11 cellular contexts compared by ENCODE assay signal in the genomic region with DNA sequence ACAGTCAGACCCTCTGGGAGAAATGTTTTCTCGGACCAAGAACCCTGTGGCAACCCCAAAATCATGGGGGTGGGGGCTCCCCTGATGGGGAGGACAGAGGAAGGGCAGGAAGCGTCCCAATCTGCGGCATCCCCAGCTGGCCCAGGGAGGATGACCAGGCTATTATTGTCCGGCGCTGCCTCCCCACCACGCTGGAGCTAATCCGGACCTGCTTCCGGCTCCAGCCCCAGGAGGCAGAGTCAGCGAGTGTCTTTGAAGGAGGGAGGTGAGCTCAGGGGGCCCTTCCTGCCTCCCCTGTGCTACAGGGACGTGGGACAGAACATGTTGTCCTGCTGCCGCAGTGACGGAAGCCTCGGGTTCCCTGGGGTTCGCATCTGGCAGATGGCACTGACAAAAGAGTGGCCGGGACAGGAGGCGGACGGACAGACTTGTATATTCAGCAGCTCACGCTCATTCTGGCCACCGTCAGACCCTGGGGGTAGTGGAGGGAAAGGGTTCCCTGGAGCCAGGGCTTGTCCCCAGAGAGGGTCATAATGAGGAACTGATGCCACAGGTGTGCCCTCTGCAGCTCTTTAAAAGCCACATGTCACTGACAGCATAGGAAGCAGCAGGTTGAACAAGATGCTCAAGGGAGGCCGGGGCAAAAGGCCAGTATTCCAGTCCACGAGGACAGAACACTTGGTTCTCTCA. TPM values are rescaled to one million over a fixed set of nuclear protein-coding genes. Genes with fewer than 3 reads are reported as not detected.
DNase-seq lines count a peak whose midpoint lies in the region; ATAC-seq, FAIRE-seq and TF ChIP-seq lines count a peak whose summit lies in the region.
"Had no signal": no experiment of that assay in that cellular context is flagged by ENCODE, and none has a peak within 500 bp of the region (broad histone marks: within the 10 kb centered on the region; RNA-seq: fewer than 3 reads in every experiment).

No MANE protein-coding gene starts in this region.

- no peak for FAIRE-seq in astrocyte (lab: Jason Lieb, UNC)

- in situ Hi-C loops in gastrocnemius medialis (cut with MboI; ENCODE audit: low sequenced_read_pairs in 4 of 4), result loop anchor here in 3 of 4 donors (25.0 kb wide), 1 partner anchor 629 kb away; no protein-coding TSS in a partner anchor

- H3K4me1 ChIP-seq in BLaER1 treated with 17β-estradiol and CSF1 and Interleukin-3, amounts not matched to agents 10 nM and 100 nM, result peaks cover 11 to 50% (median 30%) of the 10 kb centered on the region in 10 experiments
- H3K4me1 ChIP-seq in astrocyte (ENCODE audit: insufficient read depth, low read length) (peaks cover 15% of the 10 kb centered on the region), gastrocnemius medialis (peaks cover 13 to 16% of the 10 kb centered on the region in 2 donors)

- H3K27me3 Mint-ChIP-seq in astrocyte (ENCODE audit: low read depth, unreplicated experiment) (peaks cover 29% of the 10 kb centered on the region), progenitor cell of endocrine pancreas (peaks cover 11% of the 10 kb centered on the region)

- ATAC-seq in gastrocnemius medialis (peak; percentile 59 to 63), GM21367 (IDR thresholded peaks at IDR 0.05; ENCODE audit: unreplicated experiment) (no peak)
- ATAC-seq: activated T-cell treated with anti-CD3 and anti-CD28 coated beads, Interleukin-2, amount 50 U/mL, for 72 hours had no signal

- TF ChIP-seq CTCF in astrocyte (IDR thresholded peaks at IDR 0.05; ENCODE audit: insufficient read depth, low read depth, low read length) (no peak), gastrocnemius medialis (IDR thresholded peaks at IDR 0.05 in 4 of 5, conservative IDR thresholded peaks at IDR 0.05 in 1 of 5) (no peak), progenitor cell of endocrine pancreas (IDR thresholded peaks at IDR 0.05; ENCODE audit: unreplicated experiment) (no peak)

- H3K9ac ChIP-seq in BLaER1 treated with 17β-estradiol and CSF1 and Interleukin-3, amounts not matched to agents 10 nM and 100 nM, result peak overlapping the region in 8 of 11 experiments; percentile 10 to 48 (median 22); a peak in 7 of 22 replicates
- H3K9ac ChIP-seq in astrocyte (ENCODE audit: low read length), result no peak overlapping the region

- H3K4me3 ChIP-seq in BLaER1 treated with 17β-estradiol and CSF1 and Interleukin-3, amounts not matched to agents 10 nM and 100 nM, result no peak overlapping the region
- H3K4me3 ChIP-seq in astrocyte (ENCODE audit: insufficient read depth, low read depth, low read length) (no peak overlapping the region), gastrocnemius medialis (peak overlapping the region in 3 of 4 donors; percentile 15 to 20 (median 18))

- H3K27ac ChIP-seq in BLaER1 treated with 17β-estradiol and CSF1 and Interleukin-3, amounts not matched to agents 10 nM and 100 nM, result 0 out of 22 replicates have a peak overlapping the region, but pooled peaks of 3 of the 11 experiments have one; percentile 9 to 27 (median 21)
- H3K27ac ChIP-seq in astrocyte (ENCODE audit: low read depth, low read length) (no peak overlapping the region), gastrocnemius medialis (peak overlapping the region; percentile 54 to 84 (median 76))

- H3K9me3 Mint-ChIP-seq in astrocyte (ENCODE audit: unreplicated experiment), result no peaks in the 10 kb centered on the region
- H3K9me3 Mint-ChIP-seq in progenitor cell of endocrine pancreas (ENCODE audit: low read depth), result no peaks in the 10 kb centered on the region
- H3K9me3 Mint-ChIP-seq: activated T-cell treated with anti-CD3 and anti-CD28 coated beads, Interleukin-2, amount 50 U/mL, for 72 hours had no signal

- TF ChIP-seq POLR2A in gastrocnemius medialis (IDR thresholded peaks at IDR 0.05), result peak; percentile 15 to 51

- peaks cover 0 to 5% (median 0%) of the 10 kb centered on the region in 11 experiments; a peak in 1 of 22 replicates for H4K20me1 ChIP-seq in BLaER1 treated with 17β-estradiol and CSF1 and Interleukin-3, amounts not matched to agents 10 nM and 100 nM
- H4K20me1 ChIP-seq in astrocyte (ENCODE audit: insufficient read depth, low read length), result no peaks in the 10 kb centered on the region

- no peaks in the 10 kb centered on the region for H3K9me3 ChIP-seq in BLaER1 treated with 17β-estradiol and CSF1 and Interleukin-3, amounts not matched to agents 10 nM and 100 nM (replicated peaks in 1 of 11)
- H3K9me3 ChIP-seq in astrocyte (ENCODE audit: insufficient read depth, low read depth, low read length) (no peaks in the 10 kb centered on the region), gastrocnemius medialis (no peaks in the 10 kb centered on the region)

- H2AFZ ChIP-seq in astrocyte (ENCODE audit: low read depth, low read length), result peak overlapping the region; percentile 57

- intact Hi-C loops in gastrocnemius medialis (cut with DNase I; ENCODE audit: low total_unique reads), result no loop called here

- peaks cover 0 to 16% (median 0%) of the 10 kb centered on the region in 11 experiments; a peak in 5 of 22 replicates for H3K27me3 ChIP-seq in BLaER1 treated with 17β-estradiol and CSF1 and Interleukin-3, amounts not matched to agents 10 nM and 100 nM
- H3K27me3 ChIP-seq in astrocyte (ENCODE audit: insufficient read depth, low read length) (no peaks in the 10 kb centered on the region), gastrocnemius medialis (no peaks in the 10 kb centered on the region)

- no peak overlapping the region for H3K27ac Mint-ChIP-seq in astrocyte (ENCODE audit: unreplicated experiment)
- H3K27ac Mint-ChIP-seq in progenitor cell of endocrine pancreas, result no peak overlapping the region
- H3K27ac Mint-ChIP-seq: activated T-cell treated with anti-CD3 and anti-CD28 coated beads, Interleukin-2, amount 50 U/mL, for 72 hours had no signal

- H3K4me1 Mint-ChIP-seq in astrocyte (ENCODE audit: low read depth, unreplicated experiment) (peaks cover 3% of the 10 kb centered on the region), progenitor cell of endocrine pancreas (ENCODE audit: low read depth) (peaks cover 18% of the 10 kb centered on the region)

- H3K36me3 Mint-ChIP-seq in astrocyte (ENCODE audit: low read depth, unreplicated experiment) (no peaks in the 10 kb centered on the region), progenitor cell of endocrine pancreas (ENCODE audit: insufficient read depth) (no peaks in the 10 kb centered on the region)

- DNase-seq in astrocyte (ENCODE audit: low read depth), result no peak
- DNase-seq in hepatic stellate cell (ENCODE audit: low spot score), result peak; percentile 71
- peak; percentile 54 to 80 for DNase-seq in gastrocnemius medialis
- no peak for DNase-seq in progenitor cell of endocrine pancreas (ENCODE audit: low spot score, unreplicated experiment)
- DNase-seq in stimulated activated CD8-positive, alpha-beta memory T cell treated with anti-CD3 and anti-CD28 coated beads, Interleukin-4, amount 100 ng/mL, for 48 hours, result no peak
- no peak for DNase-seq in DMS153 (lab: John Stamatoyannopoulos, UW)
- DNase-seq: activated T-cell treated with anti-CD3 and anti-CD28 coated beads, Interleukin-2, amount 50 U/mL, for 72 hours; GDM1; NCI-H2227 treated with DMSO at 0.1 percent for 48 hours had no signal

- H3K36me3 ChIP-seq in BLaER1 treated with 17β-estradiol and CSF1 and Interleukin-3, amounts not matched to agents 10 nM and 100 nM, result no peaks in the 10 kb centered on the region; a peak in 5 of 22 replicates
- no peaks in the 10 kb centered on the region for H3K36me3 ChIP-seq in astrocyte (ENCODE audit: insufficient read depth, low read length)
- no peaks in the 10 kb centered on the region for H3K36me3 ChIP-seq in gastrocnemius medialis

- no peaks in the 10 kb centered on the region for H3K79me2 ChIP-seq in astrocyte (ENCODE audit: insufficient read depth, low read length)

- H3K4me3 Mint-ChIP-seq in astrocyte (ENCODE audit: unreplicated experiment) (no peak overlapping the region), progenitor cell of endocrine pancreas (ENCODE audit: low read depth) (no peak overlapping the region)
- H3K4me3 Mint-ChIP-seq: activated T-cell treated with anti-CD3 and anti-CD28 coated beads, Interleukin-2, amount 50 U/mL, for 72 hours had no signal

- H3K4me2 ChIP-seq in BLaER1 treated with 17β-estradiol and CSF1 and Interleukin-3, amounts not matched to agents 10 nM and 100 nM, result peak overlapping the region; percentile 60 to 83 (median 73)
- H3K4me2 ChIP-seq in astrocyte (ENCODE audit: low read length), result peak overlapping the region; percentile 50

RNA-seq across cellular contexts. Expression of a gene that starts 54.3 kb away (rescaled TPM):
- total RNA-seq in astrocyte (13.0 and 15.8 TPM in 2 replicates), gastrocnemius medialis (10 to 100 TPM; 35.8 to 57.0 (median 47.1) TPM), progenitor cell of endocrine pancreas (66.0 and 77.9 TPM in 2 replicates)

Comparison
In these comparisons a context has a peak if more than half of its experiments do, and no peak if none do; other contexts are left out.
1. H3K4me3 ChIP-seq: peak in gastrocnemius medialis (3 of 4); none in BLaER1 treated with 17β-estradiol and CSF1 and Interleukin-3, amounts not matched to agents 10 nM and 100 nM (0 of 10) and astrocyte (single experiment).
2. DNase-seq: peak in hepatic stellate cell (single experiment) and gastrocnemius medialis (2 of 2); none in astrocyte (single experiment), progenitor cell of endocrine pancreas (single experiment), stimulated activated CD8-positive, alpha-beta memory T cell treated with anti-CD3 and anti-CD28 coated beads, Interleukin-4, amount 100 ng/mL, for 48 hours (single experiment) and DMS153 (single experiment).